ENCODE assay signal across 8 cellular contexts in genomic region chr14:52918486-52918885, GRCh38. TPM values are rescaled to one million over a fixed set of nuclear protein-coding genes. Genes with fewer than 3 reads are reported as not detected.
DNase-seq lines count a peak whose midpoint lies in the region; ATAC-seq and TF ChIP-seq lines count a peak whose summit lies in the region.

No MANE protein-coding gene starts in this region.

- POLR2A ChIA-PET in SK-N-SH (lab: Yijun Ruan, JAX): no interaction called here

- H3K9me3 ChIP-seq in SK-N-SH (no peaks in the 10 kb centered on the region), fibroblast of lung (ENCODE audit: control insufficient read depth, insufficient read depth, low read depth, low read length) (no peaks in the 10 kb centered on the region), spleen (no peaks in the 10 kb centered on the region)

- H3K36me3 ChIP-seq in SK-N-SH (replicated peaks in 1 of 2; ENCODE audit: control insufficient read depth in 1 of 2, insufficient read depth in 2 of 2, low read length in 1 of 2) (peaks cover 23 to 48% of the 10 kb centered on the region in 2 experiments), fibroblast of lung (ENCODE audit: control insufficient read depth, insufficient read depth, low read length) (peaks cover 4% of the 10 kb centered on the region), spleen (no peaks in the 10 kb centered on the region)

- peak; percentile 94 for ATAC-seq in GM18861 (IDR thresholded peaks at IDR 0.05; ENCODE audit: unreplicated experiment)
- peak; percentile 94 for ATAC-seq in HG03066 (IDR thresholded peaks at IDR 0.05; ENCODE audit: low read depth, unreplicated experiment)

- intact Hi-C loops in spleen (cut with DNase I; ENCODE audit: low total_unique reads): no loop called here

- peak; percentile 42 for DNase-seq in AG08395 (ENCODE audit: low spot score)
- no peak for DNase-seq in SK-N-SH
- peak; percentile 49 to 68 for DNase-seq in fibroblast of lung (ENCODE audit: low read depth in 2 of 2)
- no peak for DNase-seq in spleen
- DNase-seq in H4 (ENCODE audit: low spot score): no peak
- no peak for DNase-seq in stimulated activated CD4-positive, alpha-beta T cell treated with anti-CD3 and anti-CD28 coated beads, Interleukin-12 subunit alpha, Interleukin-12 subunit beta, amount 100 ng/mL, for 4 hours

- H3K79me2 ChIP-seq in SK-N-SH (ENCODE audit: insufficient read depth) (peaks cover 100% of the 10 kb centered on the region), fibroblast of lung (ENCODE audit: control insufficient read depth, insufficient read depth, low read length) (peaks cover 95% of the 10 kb centered on the region)

- H3K4me2 ChIP-seq in SK-N-SH: no peak overlapping the region
- no peak overlapping the region for H3K4me2 ChIP-seq in fibroblast of lung (ENCODE audit: extremely low read depth, insufficient read depth, low read length)

- H3K27ac ChIP-seq in SK-N-SH (ENCODE audit: low read depth in 2 of 2, low read length in 1 of 2) (peak overlapping the region in 1 of 2 experiments; percentile 70; a peak in 2 of 4 replicates), fibroblast of lung (ENCODE audit: insufficient read depth, low read length) (peak overlapping the region; percentile 43), spleen (peak overlapping the region in 7 of 8 donors; percentile 47 to 82 (median 71))

- peaks cover 61% of the 10 kb centered on the region for H3F3A ChIP-seq in SK-N-SH (replicated peaks; ENCODE audit: insufficient read depth)

- TF ChIP-seq EP300 in SK-N-SH (IDR thresholded peaks at IDR 0.05; ENCODE audit: borderline replicate concordance in 1 of 2, low read depth in 1 of 2, low read length in 1 of 2): no peak

- no peak overlapping the region for H2AFZ ChIP-seq in SK-N-SH (ENCODE audit: low read depth)
- no peak overlapping the region for H2AFZ ChIP-seq in fibroblast of lung (ENCODE audit: low read length)

- no peak for TF ChIP-seq CTCF in SK-N-SH (IDR thresholded peaks at IDR 0.05)
- TF ChIP-seq CTCF in fibroblast of lung (conservative IDR thresholded peaks at IDR 0.05 in 1 of 2, IDR thresholded peaks at IDR 0.05 in 1 of 2; ENCODE audit: low read depth in 1 of 2, low read length in 2 of 2): no peak
- no peak for TF ChIP-seq CTCF in spleen (IDR thresholded peaks at IDR 0.05 in 8 of 11, conservative IDR thresholded peaks at IDR 0.05 in 3 of 11)

- H3K27me3 ChIP-seq in SK-N-SH (ENCODE audit: insufficient read depth): no peaks in the 10 kb centered on the region
- no peaks in the 10 kb centered on the region for H3K27me3 ChIP-seq in fibroblast of lung (ENCODE audit: control insufficient read depth, insufficient read depth, low read length)
- no peaks in the 10 kb centered on the region for H3K27me3 ChIP-seq in spleen (replicated peaks in 1 of 7)

- H3K4me1 ChIP-seq in SK-N-SH (ENCODE audit: control insufficient read depth in 1 of 2, insufficient read depth in 2 of 2, low read depth in 1 of 2, low read length in 1 of 2) (peaks cover 8 to 35% of the 10 kb centered on the region in 2 experiments), fibroblast of lung (ENCODE audit: control insufficient read depth, extremely low read depth, insufficient read depth, low read length) (peaks cover 22% of the 10 kb centered on the region), spleen (peaks cover 14 to 46% (median 28%) of the 10 kb centered on the region in 6 donors)

- H3K9me2 ChIP-seq in SK-N-SH: no peaks in the 10 kb centered on the region

- no peak for TF ChIP-seq POLR2A in spleen (IDR thresholded peaks at IDR 0.05)

- H4K20me1 ChIP-seq in SK-N-SH (ENCODE audit: insufficient read depth): peaks cover 98% of the 10 kb centered on the region
- peaks cover 1% of the 10 kb centered on the region for H4K20me1 ChIP-seq in fibroblast of lung (ENCODE audit: control insufficient read depth, extremely low read depth, insufficient read depth, low read length)

- no peak overlapping the region; a peak in 1 of 4 replicates for H3K4me3 ChIP-seq in SK-N-SH (ENCODE audit: low read depth in 2 of 2, low read length in 1 of 2)
- H3K4me3 ChIP-seq in fibroblast of lung (replicated peaks in 1 of 4; ENCODE audit: control extremely low read depth in 1 of 4, insufficient read depth in 1 of 4, low read depth in 3 of 4, low read length in 4 of 4): no peak overlapping the region
- H3K4me3 ChIP-seq in spleen: no peak overlapping the region

- CTCF ChIA-PET in SK-N-SH (lab: Yijun Ruan, JAX): interaction anchor here (0.9 to 1.0 kb wide), 2 partner anchors 8 to 82 kb away, joined by 3 to 4 read pairs; no protein-coding TSS in a partner anchor

- H3K9ac ChIP-seq in SK-N-SH (no peak overlapping the region), fibroblast of lung (ENCODE audit: insufficient read depth, low read length) (no peak overlapping the region)

- TF ChIP-seq RAD21 in SK-N-SH (IDR thresholded peaks at IDR 0.05; ENCODE audit: low read length): no peak

TF ChIP-seq in SK-N-SH, 30 proteins besides CTCF, POLR2A, EP300 and RAD21:
- peak; percentile 56; the same call in 1 of the 2 replicates for TF ChIP-seq MEF2A (IDR thresholded peaks at IDR 0.05; ENCODE audit: borderline replicate concordance, low read depth)
- no peak for TF ChIP-seq USF1 (IDR thresholded peaks at IDR 0.05; ENCODE audit: borderline replicate concordance, low read depth)
- peak; percentile 43; the same call in 1 of the 2 replicates for TF ChIP-seq FOSL2 (IDR thresholded peaks at IDR 0.05; ENCODE audit: borderline replicate concordance, low read depth)
- no peak for TF ChIP-seq RFX5 (IDR thresholded peaks at IDR 0.05; ENCODE audit: low read length)
- no peak for TF ChIP-seq POLR2AphosphoS5 (IDR thresholded peaks at IDR 0.05; ENCODE audit: low read depth, low read length)
- TF ChIP-seq JUND (IDR thresholded peaks at IDR 0.05): peak; percentile 38
- TF ChIP-seq NFIC (IDR thresholded peaks at IDR 0.05; ENCODE audit: borderline replicate concordance): no peak
- peak; percentile 24; the same call in 1 of the 2 replicates for TF ChIP-seq TCF12 (IDR thresholded peaks at IDR 0.05)
- peak; percentile 22; the same call in 1 of the 2 replicates for TF ChIP-seq PBX3 (IDR thresholded peaks at IDR 0.05)

RNA-seq across cellular contexts. Expression of gene FERMT2, which starts 32.4 kb away (rescaled TPM):
- 40.1 and 54.5 TPM in 2 replicates for polyA plus RNA-seq in SK-N-SH (2012; rRNA removed)
- 55.0 and 64.1 TPM in 2 replicates for polyA plus RNA-seq in SK-N-SH (2012; cell fraction: cytosol; rRNA removed)
- polyA plus RNA-seq in SK-N-SH (2012; cell fraction: nucleus; rRNA removed): 45.4 and 71.7 TPM in 2 replicates
- 111 and 128 TPM in 2 replicates for total RNA-seq in fibroblast of lung
- 176 and 439 TPM in 2 replicates for polyA plus RNA-seq in fibroblast of lung
- 78.4 and 190 TPM in 2 replicates for polyA plus RNA-seq in fibroblast of lung (2012)
- polyA minus RNA-seq in fibroblast of lung (ENCODE audit: low replicate concordance): 67.7 and 184 TPM in 2 replicates
- 10 to 100 TPM; 39.0 to 94.5 (median 55.5) TPM for total RNA-seq in spleen
- polyA plus RNA-seq in spleen: 10 to 100 TPM; 10.5 to 17.8 (median 12.0) TPM
- 47.1 and 53.5 TPM in 2 replicates for total RNA-seq in H4 (2014; rRNA removed; shearing (Covaris generic))

Comparison
In these comparisons a context has a peak if more than half of its experiments do, and no peak if none do; other contexts are left out.
1. DNase-seq: peak in AG08395 (single experiment) and fibroblast of lung (2 of 2); none in SK-N-SH (single experiment), spleen (single experiment), H4 (single experiment) and stimulated activated CD4-positive, alpha-beta T cell treated with anti-CD3 and anti-CD28 coated beads, Interleukin-12 subunit alpha, Interleukin-12 subunit beta, amount 100 ng/mL, for 4 hours (single experiment).